Comparison of ENCODE assay signal across 9 cellular contexts in genomic region chr10:54342058-54342457, GRCh38.
"Had no signal": no experiment of that assay in that cellular context is flagged by ENCODE, and none has a peak within 500 bp of the region (broad histone marks: within the 10 kb centered on the region; RNA-seq: fewer than 3 reads in every experiment).

No MANE protein-coding gene starts in this region.

- H2AFZ ChIP-seq: GM23248 had no signal

- H3K4me3 Mint-ChIP-seq: IgD-negative memory B cell had no signal

- H3K9me3 ChIP-seq: HAP-1 had no signal

- H3K36me3 Mint-ChIP-seq: IgD-negative memory B cell had no signal

- H3K36me3 ChIP-seq: HAP-1 had no signal

- DNase-seq: GM23248, GOT3, H7, KG1 had no signal

- ATAC-seq: HCT116, HepG2 had no signal

- H3K27ac ChIP-seq: GM23248, HL-60 had no signal

- H3K4me1 ChIP-seq: HAP-1 had no signal

- H3K4me1 Mint-ChIP-seq: IgD-negative memory B cell had no signal

- H3K4me3 ChIP-seq: GM23248, HAP-1 had no signal

- H3K9ac ChIP-seq: GM23248 had no signal

- H3K27me3 Mint-ChIP-seq: IgD-negative memory B cell had no signal

- H3K27ac Mint-ChIP-seq: IgD-negative memory B cell had no signal
